9 cellular contexts compared by ENCODE assay signal in the genomic region with DNA sequence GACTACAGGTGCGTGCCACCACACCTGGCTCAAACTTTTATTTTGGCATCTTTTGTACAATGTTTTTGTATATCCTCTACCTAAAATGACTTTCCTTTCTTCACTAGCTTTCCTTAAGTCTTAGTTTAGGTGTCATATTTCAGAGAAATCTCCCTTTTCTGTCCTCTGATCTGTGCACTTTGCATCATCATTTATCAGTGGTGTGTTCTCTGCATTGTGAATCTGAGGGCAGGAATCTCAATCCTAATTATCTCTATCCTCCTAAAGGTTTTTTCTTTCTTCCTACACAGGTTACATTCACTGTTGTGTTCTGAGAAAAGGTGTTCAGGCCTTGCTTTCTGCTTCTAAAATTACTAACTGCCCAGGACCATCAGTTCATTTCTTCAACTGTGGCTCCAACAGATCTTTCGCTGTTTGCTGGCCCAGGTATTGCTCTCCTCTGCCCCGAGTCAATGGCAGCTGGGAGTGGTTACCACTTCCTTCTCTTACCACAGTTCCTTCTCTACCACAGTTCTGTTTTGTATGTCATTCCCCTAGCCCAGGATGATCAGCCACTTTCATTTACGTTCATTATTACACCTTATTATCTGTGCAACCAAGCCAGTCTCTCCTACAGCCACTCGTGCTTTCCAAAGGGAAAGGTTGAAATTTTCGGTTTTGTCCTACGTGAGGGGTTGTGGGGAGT. TPM values are rescaled to one million over a fixed set of nuclear protein-coding genes. Genes with fewer than 3 reads are reported as not detected.
A peak's percentile ranks its signal among the peaks of the same experiment; 100 is the strongest.
DNase-seq lines count a peak whose midpoint lies in the region; ATAC-seq and TF ChIP-seq lines count a peak whose summit lies in the region.
"Had no signal": no experiment of that assay in that cellular context is flagged by ENCODE, and none has a peak within 500 bp of the region (broad histone marks: within the 10 kb centered on the region; RNA-seq: fewer than 3 reads in every experiment).

No MANE protein-coding gene starts in this region.

- peak overlapping the region; percentile 64 for H3K27ac ChIP-seq in HL-60 (replicated peaks)

- intact Hi-C loops in Caco-2 (cut with micrococcal nuclease; ENCODE audit: unreplicated experiment), result no loop called here

- H3K36me3 Mint-ChIP-seq in Caco-2 (ENCODE audit: insufficient read depth, unreplicated experiment), result no peaks in the 10 kb centered on the region

- no peaks in the 10 kb centered on the region for H3K27me3 Mint-ChIP-seq in Caco-2 (ENCODE audit: insufficient read depth, unreplicated experiment)

- no peaks in the 10 kb centered on the region for H3K9me3 ChIP-seq in Caco-2

- TF ChIP-seq CTCF in HL-60 (IDR thresholded peaks at IDR 0.05; ENCODE audit: insufficient read depth, low read length), result no peak
- TF ChIP-seq CTCF in Caco-2 (IDR thresholded peaks at IDR 0.05; ENCODE audit: insufficient read depth in 1 of 2, low read depth in 1 of 2, low read length in 1 of 2, severe bottlenecking in 1 of 2, unreplicated experiment in 1 of 2), result no peak

- POLR2A ChIA-PET in Caco-2 (lab: Charles Lee), result interaction anchor here (0.6 kb wide), 1 partner anchor 14 kb away, joined by 3 read pairs; a partner anchor contains a TSS

- H3K36me3 ChIP-seq in Caco-2 (ENCODE audit: control insufficient read depth, insufficient read depth, low read length), result no peaks in the 10 kb centered on the region

- H3K4me1 Mint-ChIP-seq in Caco-2 (ENCODE audit: low read depth, unreplicated experiment), result no peaks in the 10 kb centered on the region

- H3K27me3 ChIP-seq in HL-60 (ENCODE audit: insufficient read depth, poor library complexity, severe bottlenecking) (no peaks in the 10 kb centered on the region), Caco-2 (replicated peaks; ENCODE audit: control insufficient read depth, insufficient read depth, low read length) (no peaks in the 10 kb centered on the region)

- H3K9me3 Mint-ChIP-seq in Caco-2 (ENCODE audit: unreplicated experiment), result no peaks in the 10 kb centered on the region
- H3K9me3 Mint-ChIP-seq: neural crest cell had no signal

- no TSS peak for BruUV-seq in Caco-2 (replicated peaks; lab: Mats Ljungman, UMichigan)

- H3K4me3 Mint-ChIP-seq in Caco-2 (ENCODE audit: unreplicated experiment), result no peak overlapping the region
- H3K4me3 Mint-ChIP-seq: neural crest cell had no signal

- no peak overlapping the region for H3K27ac Mint-ChIP-seq in Caco-2 (ENCODE audit: unreplicated experiment)

- ATAC-seq in GM21447 (IDR thresholded peaks at IDR 0.05; ENCODE audit: unreplicated experiment), result peak; percentile 99

- no peak overlapping the region for H3K4me3 ChIP-seq in HL-60 (replicated peaks; ENCODE audit: insufficient read depth, low read length)
- H3K4me3 ChIP-seq in Caco-2 (ENCODE audit: low read depth, low read length), result no peak overlapping the region

- CTCF ChIA-PET in Caco-2 (lab: Charles Lee), result no interaction called here

- H3K4me1 ChIP-seq in Caco-2, result no peaks in the 10 kb centered on the region

- DNase-seq in GDM1 (lab: John Stamatoyannopoulos, UW) (peak; percentile 48), HL-60 (ENCODE audit: low read depth in 1 of 2, low spot score in 1 of 2) (peak in 1 of 2 experiments; percentile 85), Caco-2 (no peak), HuH-7 (ENCODE audit: low spot score) (no peak), NCI-H524 (lab: John Stamatoyannopoulos, UW) (no peak)
- peak; percentile 41 for DNase-seq in activated T-cell treated with anti-CD3 and anti-CD28 coated beads, Interleukin-2, amount 50 U/mL, for 1 hour
- DNase-seq in stimulated activated CD4-positive, alpha-beta T cell treated with anti-CD3 and anti-CD28 coated beads, Interleukin-15, amount 100 ng/mL, for 48 hours (ENCODE audit: low read depth in 2 of 2), result peak; percentile 26 to 42

RNA-seq across cellular contexts. Expression of a gene that starts 14.0 kb away (rescaled TPM):
- 29.3 and 31.8 TPM in 2 replicates for total RNA-seq in Caco-2 (2022)

Comparison
In these comparisons a context has a peak if more than half of its experiments do, and no peak if none do; other contexts are left out.
1. DNase-seq: peak in GDM1 (single experiment), activated T-cell treated with anti-CD3 and anti-CD28 coated beads, Interleukin-2, amount 50 U/mL, for 1 hour (single experiment) and stimulated activated CD4-positive, alpha-beta T cell treated with anti-CD3 and anti-CD28 coated beads, Interleukin-15, amount 100 ng/mL, for 48 hours (2 of 2); none in Caco-2 (0 of 2), HuH-7 (single experiment) and NCI-H524 (0 of 2).